ENCODE assay signal across 17 cellular contexts in genomic region chr6:105868823-105869460, GRCh38.
"Had no signal": no experiment of that assay in that cellular context is flagged by ENCODE, and none has a peak within 500 bp of the region (broad histone marks: within the 10 kb centered on the region; RNA-seq: fewer than 3 reads in every experiment).

No MANE protein-coding gene starts in this region.

- H3K27ac Mint-ChIP-seq: activated naive CD4-positive, alpha-beta T cell treated with anti-CD3 and anti-CD28 coated beads, Interleukin-2, amount 50 U/mL, for 24 hours; progenitor cell of endocrine pancreas; type B pancreatic cell had no signal

- DNase-seq: activated CD4-positive, alpha-beta T cell treated with anti-CD3 and anti-CD28 coated beads, Interleukin-2, amount 50 U/mL, for 1 hour; activated CD8-positive, alpha-beta memory T cell treated with anti-CD3 and anti-CD28 coated beads, Interleukin-2, amount 50 U/mL, for 4 hours; activated effector memory CD4-positive, alpha-beta T cell treated with anti-CD3 and anti-CD28 coated beads, Interleukin-2, amount 50 U/mL, for 16 hours; activated T-cell treated with anti-CD3 and anti-CD28 coated beads, Interleukin-2, amount 50 U/mL, for 48 hours; cortex of kidney; effector CD4-positive, alpha-beta T cell; heart left ventricle; left ventricle myocardium superior; occipital lobe; stimulated activated CD4-positive, alpha-beta T cell treated with anti-CD3 and anti-CD28 coated beads, Interleukin-2, amount 100 ng/mL, for 24 hours; stomach had no signal

- H3K36me3 Mint-ChIP-seq: activated naive CD4-positive, alpha-beta T cell treated with anti-CD3 and anti-CD28 coated beads, Interleukin-2, amount 50 U/mL, for 24 hours; type B pancreatic cell had no signal

- H3K4me1 Mint-ChIP-seq: activated naive CD4-positive, alpha-beta T cell treated with anti-CD3 and anti-CD28 coated beads, Interleukin-2, amount 50 U/mL, for 24 hours had no signal

- ATAC-seq: esophagus mucosa, gastroesophageal sphincter, heart left ventricle, left ventricle myocardium superior had no signal

- H3K27me3 ChIP-seq: ascending aorta, gastroesophageal sphincter, heart left ventricle, stomach had no signal

- H3K4me3 ChIP-seq: ascending aorta, gastroesophageal sphincter, heart left ventricle, stomach had no signal

- H3K36me3 ChIP-seq: ascending aorta, gastroesophageal sphincter, heart left ventricle, stomach had no signal

- H3K27ac ChIP-seq: ascending aorta, gastroesophageal sphincter, stomach had no signal

- H3K9me3 Mint-ChIP-seq: activated naive CD4-positive, alpha-beta T cell treated with anti-CD3 and anti-CD28 coated beads, Interleukin-2, amount 50 U/mL, for 24 hours had no signal

- H3K4me3 Mint-ChIP-seq: activated naive CD4-positive, alpha-beta T cell treated with anti-CD3 and anti-CD28 coated beads, Interleukin-2, amount 50 U/mL, for 24 hours; type B pancreatic cell had no signal

- H3K4me1 ChIP-seq: ascending aorta had no signal

- H3K9me3 ChIP-seq: ascending aorta, gastroesophageal sphincter, stomach had no signal
